31 cellular contexts compared by ENCODE assay signal in the genomic region with DNA sequence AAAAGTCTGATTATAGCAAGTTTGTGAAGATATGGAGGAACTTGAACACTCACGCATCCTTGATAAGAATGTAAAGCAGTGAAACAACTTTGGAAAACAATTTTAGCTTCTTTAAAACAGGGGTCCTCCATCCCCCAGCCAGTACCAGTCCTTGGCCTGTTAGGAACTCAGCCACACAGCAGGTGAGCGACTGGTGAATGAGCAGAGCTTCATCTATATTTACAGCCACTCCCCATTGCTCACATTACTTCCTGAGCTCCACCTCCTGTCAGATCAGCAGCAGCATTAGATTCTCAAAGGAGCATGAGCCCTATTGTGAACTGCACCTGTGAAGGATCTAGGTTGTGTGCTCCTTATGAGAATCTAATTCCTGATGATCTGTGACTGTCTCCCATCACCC.
"Had no signal": no experiment of that assay in that cellular context is flagged by ENCODE, and none has a peak within 500 bp of the region (broad histone marks: within the 10 kb centered on the region; RNA-seq: fewer than 3 reads in every experiment).

No MANE protein-coding gene starts in this region.

- H3K4me1 ChIP-seq: colonic mucosa, Peyer's patch, SJSA1 had no signal

- H3K4me3 Mint-ChIP-seq: activated CD4-positive, alpha-beta T cell treated with anti-CD3 and anti-CD28 coated beads, Interleukin-2, amount 10 ng/mL, durations not matched to agents 24 days and 14 days; activated CD8-positive, alpha-beta T cell treated with anti-CD3 and anti-CD28 coated beads for 36 hours; activated naive CD8-positive, alpha-beta T cell treated with anti-CD3 and anti-CD28 coated beads for 36 hours; activated T-cell treated with anti-CD3 and anti-CD28 coated beads, Interleukin-2, amount 50 U/mL, for 72 hours; activated T-helper 17 cell treated with anti-CD3 and anti-CD28 coated beads, Interleukin-2, amount 50 U/mL, for 72 hours; central memory CD8-positive, alpha-beta T cell; T-helper 1 cell treated with Interleukin-12 subunit alpha and Interleukin-12 subunit beta and Interleukin-4 antibody, amounts not matched to agents 30 μg/mL and 1 μg/mL, for 36 hours; T-helper 2 cell treated with Interferon-gamma antibody and Interleukin-4, amounts not matched to agents 5 μg/mL and 100 μg/mL, for 36 hours had no signal

- H3K4me3 ChIP-seq: cardiac muscle cell, colonic mucosa, Peyer's patch, SJSA1 had no signal

- H3K27me3 ChIP-seq: cardiac muscle cell, colonic mucosa, Peyer's patch, SJSA1 had no signal

- H3K36me3 Mint-ChIP-seq: activated naive CD8-positive, alpha-beta T cell treated with anti-CD3 and anti-CD28 coated beads for 36 hours had no signal

- DNase-seq: activated CD4-positive, alpha-beta T cell treated with anti-CD3 and anti-CD28 coated beads, Interleukin-2, amount 10 ng/mL, durations not matched to agents 24 days and 14 days; activated CD4-positive, alpha-beta T cell treated with anti-CD3 and anti-CD28 coated beads, Interleukin-2, amount 50 U/mL, for 4 hours; activated CD8-positive, alpha-beta T cell treated with anti-CD3 and anti-CD28 coated beads for 36 hours; activated effector memory CD4-positive, alpha-beta T cell treated with anti-CD3 and anti-CD28 coated beads, Interleukin-2, amount 50 U/mL, for 16 hours; activated naive CD4-positive, alpha-beta T cell; activated naive CD4-positive, alpha-beta T cell treated with anti-CD3 and anti-CD28 coated beads, Interleukin-2, amount 50 U/mL, for 16 hours; activated naive CD8-positive, alpha-beta T cell treated with anti-CD3 and anti-CD28 coated beads for 36 hours; activated T-cell treated with anti-CD3 and anti-CD28 coated beads, Interleukin-2, amount 50 U/mL, for 1 hour; activated T-cell treated with anti-CD3 and anti-CD28 coated beads, Interleukin-2, amount 50 U/mL, for 72 hours; amniotic stem cell; aorta; colonic mucosa; MM.1S; MV-4-11; NCI-H1092; NCI-H187 treated with DMSO at 0.1 percent for 48 hours; NCI-H2081; NCI-H510A; NCI-H526; PC-3; Peyer's patch; RPMI8226; SHP77 treated with DMSO at 0.1 percent for 48 hours; SK-N-SH had no signal

- H3K9me2 ChIP-seq: SK-N-SH had no signal

- H3K27me3 Mint-ChIP-seq: activated CD4-positive, alpha-beta T cell treated with anti-CD3 and anti-CD28 coated beads, Interleukin-2, amount 10 ng/mL, durations not matched to agents 24 days and 14 days; activated CD8-positive, alpha-beta T cell treated with anti-CD3 and anti-CD28 coated beads for 36 hours; activated T-helper 17 cell treated with anti-CD3 and anti-CD28 coated beads, Interleukin-2, amount 50 U/mL, for 72 hours; central memory CD8-positive, alpha-beta T cell had no signal

- H3K27ac ChIP-seq: cardiac muscle cell, colonic mucosa, Peyer's patch, SJSA1 had no signal

- H3K27ac Mint-ChIP-seq: activated CD4-positive, alpha-beta T cell treated with anti-CD3 and anti-CD28 coated beads, Interleukin-2, amount 10 ng/mL, durations not matched to agents 24 days and 14 days; activated CD8-positive, alpha-beta T cell treated with anti-CD3 and anti-CD28 coated beads for 36 hours; activated naive CD8-positive, alpha-beta T cell treated with anti-CD3 and anti-CD28 coated beads for 36 hours; activated T-cell treated with anti-CD3 and anti-CD28 coated beads, Interleukin-2, amount 50 U/mL, for 72 hours; activated T-helper 17 cell treated with anti-CD3 and anti-CD28 coated beads, Interleukin-2, amount 50 U/mL, for 72 hours; T-helper 1 cell treated with Interleukin-12 subunit alpha and Interleukin-12 subunit beta and Interleukin-4 antibody, amounts not matched to agents 30 μg/mL and 1 μg/mL, for 36 hours; T-helper 2 cell treated with Interferon-gamma antibody and Interleukin-4, amounts not matched to agents 5 μg/mL and 100 μg/mL, for 36 hours had no signal

- FAIRE-seq: TTC549 had no signal

- ATAC-seq: activated CD8-positive, alpha-beta T cell treated with anti-CD3 and anti-CD28 coated beads for 36 hours; activated T-cell treated with anti-CD3 and anti-CD28 coated beads, Interleukin-2, amount 50 U/mL, for 72 hours; activated T-helper 17 cell treated with anti-CD3 and anti-CD28 coated beads, Interleukin-2, amount 50 U/mL, for 72 hours; PC-3 had no signal

- H3K4me2 ChIP-seq: SK-N-SH had no signal

- H3K9ac ChIP-seq: SK-N-SH had no signal

- H3K36me3 ChIP-seq: cardiac muscle cell, colonic mucosa, Peyer's patch, SJSA1 had no signal

- H3K9me3 Mint-ChIP-seq: activated CD4-positive, alpha-beta T cell treated with anti-CD3 and anti-CD28 coated beads, Interleukin-2, amount 10 ng/mL, durations not matched to agents 24 days and 14 days; activated T-helper 17 cell treated with anti-CD3 and anti-CD28 coated beads, Interleukin-2, amount 50 U/mL, for 72 hours; central memory CD8-positive, alpha-beta T cell had no signal

- H3K4me1 Mint-ChIP-seq: activated CD4-positive, alpha-beta T cell treated with anti-CD3 and anti-CD28 coated beads, Interleukin-2, amount 10 ng/mL, durations not matched to agents 24 days and 14 days; activated naive CD8-positive, alpha-beta T cell treated with anti-CD3 and anti-CD28 coated beads for 36 hours; activated T-helper 17 cell treated with anti-CD3 and anti-CD28 coated beads, Interleukin-2, amount 50 U/mL, for 72 hours; central memory CD8-positive, alpha-beta T cell had no signal

- H3K9me3 ChIP-seq: colonic mucosa, Peyer's patch, SJSA1, SK-N-SH had no signal
